ENCODE assay signal across 11 cellular contexts in the genomic region with DNA sequence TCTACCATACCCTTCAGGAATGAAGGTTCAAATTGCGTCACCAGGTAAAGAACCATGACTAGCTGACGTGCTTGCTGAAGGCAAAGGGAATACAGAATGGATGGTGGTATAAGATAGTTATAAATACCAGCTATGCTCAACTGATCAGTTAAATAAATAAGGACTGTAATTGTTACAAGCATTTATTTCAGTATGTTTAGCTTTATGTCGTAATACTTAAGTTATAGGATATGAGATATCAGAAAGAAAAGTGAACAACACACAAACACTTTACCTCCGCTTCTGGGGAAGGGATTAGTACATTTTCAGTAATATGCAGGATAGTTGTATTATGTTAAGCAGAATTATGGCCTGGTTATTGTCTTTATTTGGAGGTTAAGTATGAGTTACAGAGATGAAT.
"Had no signal": no experiment of that assay in that cellular context is flagged by ENCODE, and none has a peak within 500 bp of the region (broad histone marks: within the 10 kb centered on the region; RNA-seq: fewer than 3 reads in every experiment).

No MANE protein-coding gene starts in this region.

- H3K36me3 ChIP-seq: HAP-1 had no signal

- H3K9ac ChIP-seq: GM23248 had no signal

- H3K27ac Mint-ChIP-seq: GM23338, H9, HFFc6 had no signal

- H3K4me1 ChIP-seq: HAP-1 had no signal

- FAIRE-seq: H1, H54 had no signal

- H3K4me3 ChIP-seq: GM23248, GM23338, HAP-1 had no signal

- H3K4me1 Mint-ChIP-seq: GM23338, H9 had no signal

- H2AFZ ChIP-seq: GM23248, GM23338 had no signal

- H3K9me3 ChIP-seq: HAP-1 had no signal

- H3K27ac ChIP-seq: GM23248 had no signal

- DNase-seq: GM23248, GOT3, H7, H9, HCEC 1CT, HFFc6 had no signal

- H3K4me2 ChIP-seq: GM23338 had no signal

- ATAC-seq: GM23338, HCT116 had no signal

- H3K9me3 Mint-ChIP-seq: GM23338, H9, HFFc6 had no signal

- H3K4me3 Mint-ChIP-seq: GM23338, H9, HFFc6 had no signal
